In genomic region chr16:57081744-57082143, GRCh38 we compare ENCODE assay signal across 2 cellular contexts.
TF ChIP-seq lines count a peak whose summit lies in the region.

No MANE protein-coding gene starts in this region.

TF ChIP-seq in HEK293, 187 proteins besides CTCF, POLR2A, EP300 and RAD21:
- TF ChIP-seq KLF10 (tag by site-specific recombination; IDR thresholded peaks at IDR 0.05) (no peak), ZNF768 (tag by site-specific recombination; IDR thresholded peaks at IDR 0.05) (peak; percentile 45; the same call in 1 of the 2 replicates)

TF ChIP-seq in K562, 482 proteins besides CTCF, POLR2A, EP300 and RAD21:
- TF ChIP-seq RBM25 (IDR thresholded peaks at IDR 0.05; ENCODE audit: low read depth, low read length, severe bottlenecking) = peak; percentile 60
- TF ChIP-seq HOXB6 (CRISPR knock-in tag; IDR thresholded peaks at IDR 0.05; ENCODE audit: borderline replicate concordance) = no peak
